9 cellular contexts compared by ENCODE assay signal in the genomic region with DNA sequence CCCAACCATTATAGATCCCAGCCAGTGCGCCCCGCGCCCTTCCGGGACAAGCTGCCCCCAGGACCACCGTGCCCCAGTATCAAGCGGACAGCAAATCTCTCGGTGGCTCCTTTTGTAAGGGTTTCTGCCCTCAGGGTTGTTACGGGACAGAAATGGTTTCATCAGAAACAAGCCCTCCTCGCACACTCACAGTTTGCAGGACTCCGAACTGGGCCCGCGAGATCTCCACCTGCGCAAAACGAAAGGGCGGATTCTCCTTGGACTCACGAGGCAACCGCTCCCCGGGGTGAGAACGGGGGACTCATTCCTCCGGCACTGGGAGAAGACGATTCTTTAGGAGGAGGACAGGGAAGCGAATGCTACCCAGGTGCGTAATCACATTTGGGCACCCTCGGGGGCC. TPM values are rescaled to one million over a fixed set of nuclear protein-coding genes. Genes with fewer than 3 reads are reported as not detected.
DNase-seq lines count a peak whose midpoint lies in the region; ATAC-seq, FAIRE-seq and TF ChIP-seq lines count a peak whose summit lies in the region.
"Had no signal": no experiment of that assay in that cellular context is flagged by ENCODE, and none has a peak within 500 bp of the region (broad histone marks: within the 10 kb centered on the region; RNA-seq: fewer than 3 reads in every experiment).

No MANE protein-coding gene starts in this region.

- no peak overlapping the region for H3K23ac ChIP-seq in H1 (ENCODE audit: insufficient read length)
- H3K23ac ChIP-seq in neuronal stem cell (ENCODE audit: low read depth, low read length, poor library complexity), result no peak overlapping the region

- H3K79me1 ChIP-seq in H1 (ENCODE audit: low read depth, low read length), result peaks cover 15% of the 10 kb centered on the region
- peaks cover 16% of the 10 kb centered on the region for H3K79me1 ChIP-seq in neuronal stem cell (ENCODE audit: low read depth, low read length)

- H3K18ac ChIP-seq in H1 (ENCODE audit: extremely low read depth, low read length) (peak overlapping the region; percentile 87), neuronal stem cell (ENCODE audit: low read length) (peak overlapping the region; percentile 98)

- peaks cover 7 to 14% of the 10 kb centered on the region in 2 donors for H3K27me3 Mint-ChIP-seq in natural killer cell (ENCODE audit: low read depth in 2 of 2)

- H3K9me3 ChIP-seq in HUES6 (ENCODE audit: control insufficient read depth, insufficient read depth, low read depth, low read length) (no peaks in the 10 kb centered on the region), H1 (ENCODE audit: insufficient read depth in 2 of 2, low read depth in 1 of 2, low read length in 1 of 2) (0 out of 4 replicates have a peak, but pooled peaks cover 0 to 4% of the 10 kb centered on the region in 2 experiments), neuronal stem cell (replicated peaks in 1 of 2; ENCODE audit: control insufficient read depth in 2 of 2, insufficient read depth in 1 of 2, low read depth in 1 of 2, low read length in 2 of 2) (peaks cover 3 to 4% of the 10 kb centered on the region in 2 donors)

- no peak for TF ChIP-seq CTCF in AG04449 (IDR thresholded peaks at IDR 0.05; ENCODE audit: insufficient read depth, low read length, missing control alignments)
- TF ChIP-seq CTCF in H1 (IDR thresholded peaks at IDR 0.05; ENCODE audit: control extremely low read depth in 1 of 3, insufficient read depth in 1 of 3, low read depth in 1 of 3, low read length in 3 of 3), result no peak
- TF ChIP-seq CTCF in natural killer cell (IDR thresholded peaks at IDR 0.05), result no peak

- H4K20me1 ChIP-seq in H1 (replicated peaks in 1 of 2; ENCODE audit: control insufficient read depth in 1 of 2, insufficient read depth in 2 of 2, low read length in 2 of 2), result peaks cover 5 to 11% of the 10 kb centered on the region in 2 experiments

- peak overlapping the region; percentile 89 for H3K9ac ChIP-seq in HUES6 (ENCODE audit: low read length)
- peak overlapping the region in 2 of 4 experiments; percentile 29 to 42; a peak in 3 of 7 replicates for H3K9ac ChIP-seq in H1 (replicated peaks in 1 of 4; ENCODE audit: extremely low read depth in 1 of 4, low read depth in 3 of 4, low read length in 3 of 4)
- no peak overlapping the region for H3K9ac ChIP-seq in neuronal stem cell (ENCODE audit: low read depth, low read length, poor library complexity)

- peak overlapping the region; percentile 87 for H3K4me3 ChIP-seq in AG04449 (ENCODE audit: low read depth, low read length)
- peak overlapping the region; percentile 66 for H3K4me3 ChIP-seq in HUES6 (ENCODE audit: low read depth, low read length)
- peak overlapping the region; percentile 54 to 87 (median 78) for H3K4me3 ChIP-seq in H1 (ENCODE audit: extremely low read depth in 1 of 4, insufficient read depth in 2 of 4, low read depth in 3 of 4, low read length in 4 of 4)
- peak overlapping the region in 1 of 2 donors; percentile 83 for H3K4me3 ChIP-seq in neuronal stem cell (ENCODE audit: low read length in 2 of 2)

- no peak for FAIRE-seq in H1 (lab: Jason Lieb, UNC)

- no peak overlapping the region for H2BK5ac ChIP-seq in H1 (ENCODE audit: low read depth, low read length)
- H2BK5ac ChIP-seq in neuronal stem cell (ENCODE audit: low read length), result no peak overlapping the region

- H2AK5ac ChIP-seq in H1 (ENCODE audit: low read depth, low read length) (no peak overlapping the region), neuronal stem cell (ENCODE audit: low read depth, low read length) (peak overlapping the region; percentile 88)

- TF ChIP-seq RAD21 in H1 (IDR thresholded peaks at IDR 0.05 in 1 of 2, conservative IDR thresholded peaks at IDR 0.05 in 1 of 2; ENCODE audit: low read depth in 2 of 2, low read length in 2 of 2), result no peak

- 28% methylated on average over 24 of the region's 24 CpGs; no CpG with 5 or more reads in 1 of the 2 experiments for WGBS in H1 (ENCODE audit: extremely low coverage in 1 of 2, insufficient coverage in 1 of 2, insufficient read length in 1 of 2, insufficient replicate concordance in 2 of 2, low coverage in 1 of 2, low lambda C conversion rate in 2 of 2, missing lambda C conversion rate in 1 of 2), 2 experiments
- WGBS in neuronal stem cell (ENCODE audit: extremely low coverage in 2 of 2, insufficient read length in 2 of 2, insufficient replicate concordance in 1 of 2), 2 donors, result no CpG with 5 or more reads among the region's 24 CpGs

- no peak overlapping the region for H3K27ac ChIP-seq in HUES6 (ENCODE audit: low read depth, low read length)
- no peak overlapping the region for H3K27ac ChIP-seq in H1 (ENCODE audit: low read depth, low read length)
- no peak overlapping the region for H3K27ac ChIP-seq in neuronal stem cell (replicated peaks; ENCODE audit: low read length)

- POLR2A ChIA-PET in AG04449 (lab: Yijun Ruan, JAX) (no interaction called here), H1 (lab: Charles Lee; ENCODE audit: partially characterized antibody) (interaction anchor here (1.1 to 1.9 kb wide), 3 partner anchors 13 to 82 kb away, joined by 3 to 8 read pairs (median 3); no protein-coding TSS in a partner anchor)

- peaks cover 0 to 5% of the 10 kb centered on the region in 2 donors for H3K4me1 Mint-ChIP-seq in natural killer cell

- no peak overlapping the region for H3K14ac ChIP-seq in H1 (ENCODE audit: insufficient read length)
- H3K14ac ChIP-seq in neuronal stem cell (ENCODE audit: low read length), result peak overlapping the region; percentile 78

- no peak overlapping the region for H3K27ac Mint-ChIP-seq in natural killer cell

- H3K4me1 ChIP-seq in HUES6 (ENCODE audit: control insufficient read depth, insufficient read depth, low read length), result peaks cover 24% of the 10 kb centered on the region
- H3K4me1 ChIP-seq in H1 (replicated peaks in 1 of 4; ENCODE audit: control insufficient read depth in 3 of 4, insufficient read depth in 4 of 4, low read length in 3 of 4), result peaks cover 4 to 14% (median 7%) of the 10 kb centered on the region in 4 experiments; a peak in 6 of 7 replicates
- peaks cover 2 to 20% of the 10 kb centered on the region in 2 donors for H3K4me1 ChIP-seq in neuronal stem cell (ENCODE audit: control insufficient read depth in 2 of 2, insufficient read depth in 1 of 2, low read depth in 1 of 2, low read length in 2 of 2)

- H2BK15ac ChIP-seq in H1 (ENCODE audit: low read length) (peak overlapping the region; percentile 40; the same call in 1 of the 2 replicates), neuronal stem cell (ENCODE audit: low read length) (peak overlapping the region; percentile 95)

- ATAC-seq in natural killer cell (no peak), HG03521 (IDR thresholded peaks at IDR 0.05; ENCODE audit: unreplicated experiment) (no peak)

- no peak overlapping the region for H3K4me3 Mint-ChIP-seq in natural killer cell

- peak overlapping the region; percentile 9 for H3K56ac ChIP-seq in H1 (replicated peaks; ENCODE audit: insufficient read length, low read depth, low read length)

- no peaks in the 10 kb centered on the region for H3K9me3 Mint-ChIP-seq in natural killer cell

- peaks cover 5 to 30% of the 10 kb centered on the region in 2 experiments; a peak in 3 of 4 replicates for H3K79me2 ChIP-seq in H1 (ENCODE audit: control insufficient read depth in 1 of 2, insufficient read depth in 2 of 2, low read length in 2 of 2)

- DNase-seq in AG04449 (ENCODE audit: low read depth, low spot score), result no peak
- DNase-seq in H1 (ENCODE audit: low read depth in 1 of 2, low spot score in 2 of 2), result no peak
- no peak for DNase-seq in neuronal stem cell (ENCODE audit: low spot score)
- DNase-seq in natural killer cell, result no peak
- DNase-seq in activated T-cell treated with anti-CD3 and anti-CD28 coated beads for 4 hours, result no peak
- no peak for DNase-seq in NCI-H526 (lab: John Stamatoyannopoulos, UW)
- DNase-seq: T1000 had no signal

- H4K91ac ChIP-seq in H1 (replicated peaks; ENCODE audit: insufficient read length, low read length), result peak overlapping the region; percentile 54
- no peak overlapping the region for H4K91ac ChIP-seq in neuronal stem cell (ENCODE audit: low read depth, low read length, poor library complexity)

- H4K8ac ChIP-seq in H1 (ENCODE audit: extremely low read depth, insufficient read depth, low read length) (no peak overlapping the region), neuronal stem cell (ENCODE audit: low read depth, low read length) (no peak overlapping the region)

- intact Hi-C loops in natural killer cell (cut with micrococcal nuclease), result no loop called here

- H3K27me3 ChIP-seq in HUES6 (ENCODE audit: control insufficient read depth, insufficient read depth, low read length) (peaks cover 23% of the 10 kb centered on the region), H1 (replicated peaks in 1 of 4; ENCODE audit: control insufficient read depth in 3 of 4, extremely low read depth in 1 of 4, insufficient read depth in 3 of 4, low read length in 3 of 4) (peaks cover 0 to 23% (median 12%) of the 10 kb centered on the region in 4 experiments; a peak in 5 of 7 replicates), neuronal stem cell (ENCODE audit: control insufficient read depth in 3 of 3, insufficient read depth in 3 of 3, low read depth in 1 of 3, low read length in 3 of 3) (peaks cover 0 to 41% (median 21%) of the 10 kb centered on the region in 3 experiments)

- no peak for TF ChIP-seq EP300 in H1 (IDR thresholded peaks at IDR 0.05; ENCODE audit: borderline replicate concordance in 1 of 2, low read depth in 2 of 2, low read length in 2 of 2)

- CTCF ChIA-PET in AG04449 (lab: Yijun Ruan, JAX) (interaction anchor here (1.1 to 4.4 kb wide), 4 partner anchors 14 to 73 kb away, joined by 3 to 35 read pairs (median 4); no protein-coding TSS in a partner anchor), H1 (lab: Charles Lee; ENCODE audit: partially characterized antibody) (interaction anchor here (0.8 to 6.8 kb wide), 4 partner anchors 12 to 50 kb away, joined by 3 to 45 read pairs (median 4); no protein-coding TSS in a partner anchor)

- no peak overlapping the region for H2BK120ac ChIP-seq in H1 (replicated peaks; ENCODE audit: low read depth, low read length)
- peak overlapping the region; percentile 69 for H2BK120ac ChIP-seq in neuronal stem cell (ENCODE audit: low read depth, low read length)

- H3K4me2 ChIP-seq in H1 (ENCODE audit: insufficient read depth in 1 of 2, low read depth in 2 of 2, low read length in 2 of 2) (peak overlapping the region; percentile 64 to 97), neuronal stem cell (ENCODE audit: insufficient read depth, low read length, poor library complexity, severe bottlenecking) (peak overlapping the region; percentile 91)

- H2BK12ac ChIP-seq in H1 (ENCODE audit: low read depth, low read length) (peak overlapping the region; percentile 30; the same call in 1 of the 2 replicates), neuronal stem cell (ENCODE audit: low read length) (no peak overlapping the region)

- no peak overlapping the region for H4K5ac ChIP-seq in H1 (ENCODE audit: insufficient read length, low read depth, low read length)

- H3K36me3 ChIP-seq in HUES6 (ENCODE audit: control insufficient read depth, insufficient read depth, low read length), result peaks cover 15% of the 10 kb centered on the region
- peaks cover 0 to 4% (median 2%) of the 10 kb centered on the region in 4 experiments; a peak in 1 of 8 replicates for H3K36me3 ChIP-seq in H1 (ENCODE audit: control insufficient read depth in 2 of 4, insufficient read depth in 4 of 4, low read length in 3 of 4)
- H3K36me3 ChIP-seq in neuronal stem cell (replicated peaks in 1 of 2; ENCODE audit: control insufficient read depth in 2 of 2, insufficient read depth in 2 of 2, low read length in 2 of 2), result peaks cover 0 to 3% of the 10 kb centered on the region in 2 donors

- no peaks in the 10 kb centered on the region for H3K36me3 Mint-ChIP-seq in natural killer cell

- H2AFZ ChIP-seq in H1 (ENCODE audit: low read length) (no peak overlapping the region), neuronal stem cell (ENCODE audit: low read length) (peak overlapping the region; percentile 82)

- TF ChIP-seq POLR2A in H1 (IDR thresholded peaks at IDR 0.05; ENCODE audit: control extremely low read depth in 1 of 2, low read depth in 2 of 2, low read length in 2 of 2), result no peak

- H2BK20ac ChIP-seq in H1 (ENCODE audit: low read length), result peak overlapping the region; percentile 18; the same call in 1 of the 2 replicates

- peaks cover 20% of the 10 kb centered on the region for H3K23me2 ChIP-seq in H1 (ENCODE audit: low read depth, low read length)

- H3K4ac ChIP-seq in H1 (replicated peaks; ENCODE audit: insufficient read length, low read depth, low read length), result peak overlapping the region; percentile 21
- H3K4ac ChIP-seq in neuronal stem cell (ENCODE audit: low read length), result no peak overlapping the region

RNA-seq across cellular contexts. Expression of a gene that starts 51.1 kb away (rescaled TPM):
- total RNA-seq in H1 (2021; fragmentation: NEBNext Ultra II Directional; extraction: Animal tissue kit (Norgen Biotek cat#: 25700)), result 3.8 and 4.0 TPM in 2 replicates
- polyA plus RNA-seq in H1 (2011; rRNA removed), result 3.6 and 5.0 TPM in 2 replicates
- polyA plus RNA-seq in H1 (2011; cell fraction: cytosol; rRNA removed), result 3.7 TPM
- 6.8 TPM for polyA plus RNA-seq in H1 (2011; cell fraction: nucleus; rRNA removed)
- 3.3 to 5.0 TPM (median 3.8 TPM) in 4 replicates for polyA plus RNA-seq in H1 (2012, experiment 1 of 2)
- 3.4 TPM for polyA plus RNA-seq in H1 (2012, experiment 2 of 2)
- polyA plus RNA-seq in H1 (2013, experiment 1 of 2), result 5.8 TPM
- 4.7 TPM for polyA plus RNA-seq in H1 (2013, experiment 2 of 2)
- polyA minus RNA-seq in H1 (2011; rRNA and poly(A)+ RNA removed), result 3.8 and 3.9 TPM in 2 replicates
- polyA minus RNA-seq in H1 (2011; cell fraction: cytosol; rRNA and poly(A)+ RNA removed), result 3.4 TPM
- polyA minus RNA-seq in H1 (2011; cell fraction: nucleus; rRNA and poly(A)+ RNA removed), result 3.4 TPM
- 14.1 TPM for polyA plus RNA-seq in neuronal stem cell (2013, experiment 1 of 2)
- polyA plus RNA-seq in neuronal stem cell (2013, experiment 2 of 2), result 15.0 TPM
- 10 to 100 TPM; 24.3 to 37.1 (median 31.2) TPM for total RNA-seq in natural killer cell

RNA-seq across cellular contexts. Expression of a gene that starts 54.5 kb away (rescaled TPM):
- total RNA-seq in H1 (2021; fragmentation: NEBNext Ultra II Directional; extraction: Animal tissue kit (Norgen Biotek cat#: 25700)), result 9.8 and 11.0 TPM in 2 replicates
- polyA plus RNA-seq in H1 (2011; rRNA removed), result 1.0 and 17.5 TPM in 2 replicates
- 0.96 TPM for polyA plus RNA-seq in H1 (2011; cell fraction: cytosol; rRNA removed)
- polyA plus RNA-seq in H1 (2011; cell fraction: nucleus; rRNA removed), result 1.7 TPM
- 1.3 to 13.1 TPM (median 7.2 TPM) in 4 replicates for polyA plus RNA-seq in H1 (2012, experiment 1 of 2)
- 28.8 TPM for polyA plus RNA-seq in H1 (2012, experiment 2 of 2)
- 1.3 TPM for polyA plus RNA-seq in H1 (2013, experiment 1 of 2)
- polyA plus RNA-seq in H1 (2013, experiment 2 of 2), result 4.2 TPM
- polyA minus RNA-seq in H1 (2011; rRNA and poly(A)+ RNA removed), result 1.0 and 2.2 TPM in 2 replicates
- polyA minus RNA-seq in H1 (2011; cell fraction: cytosol; rRNA and poly(A)+ RNA removed), result 5.6 TPM
- 3.2 TPM for polyA minus RNA-seq in H1 (2011; cell fraction: nucleus; rRNA and poly(A)+ RNA removed)
- polyA plus RNA-seq in neuronal stem cell (2013, experiment 1 of 2), result 2.3 TPM
- polyA plus RNA-seq in neuronal stem cell (2013, experiment 2 of 2), result 6.1 TPM
- total RNA-seq in natural killer cell, result 1 to 10 TPM in 2 of 3 donors, under 1 TPM in 1; 1.00 to 1.2 (median 1.1) TPM
